Comparison of ENCODE assay signal across 19 cellular contexts in the genomic region with DNA sequence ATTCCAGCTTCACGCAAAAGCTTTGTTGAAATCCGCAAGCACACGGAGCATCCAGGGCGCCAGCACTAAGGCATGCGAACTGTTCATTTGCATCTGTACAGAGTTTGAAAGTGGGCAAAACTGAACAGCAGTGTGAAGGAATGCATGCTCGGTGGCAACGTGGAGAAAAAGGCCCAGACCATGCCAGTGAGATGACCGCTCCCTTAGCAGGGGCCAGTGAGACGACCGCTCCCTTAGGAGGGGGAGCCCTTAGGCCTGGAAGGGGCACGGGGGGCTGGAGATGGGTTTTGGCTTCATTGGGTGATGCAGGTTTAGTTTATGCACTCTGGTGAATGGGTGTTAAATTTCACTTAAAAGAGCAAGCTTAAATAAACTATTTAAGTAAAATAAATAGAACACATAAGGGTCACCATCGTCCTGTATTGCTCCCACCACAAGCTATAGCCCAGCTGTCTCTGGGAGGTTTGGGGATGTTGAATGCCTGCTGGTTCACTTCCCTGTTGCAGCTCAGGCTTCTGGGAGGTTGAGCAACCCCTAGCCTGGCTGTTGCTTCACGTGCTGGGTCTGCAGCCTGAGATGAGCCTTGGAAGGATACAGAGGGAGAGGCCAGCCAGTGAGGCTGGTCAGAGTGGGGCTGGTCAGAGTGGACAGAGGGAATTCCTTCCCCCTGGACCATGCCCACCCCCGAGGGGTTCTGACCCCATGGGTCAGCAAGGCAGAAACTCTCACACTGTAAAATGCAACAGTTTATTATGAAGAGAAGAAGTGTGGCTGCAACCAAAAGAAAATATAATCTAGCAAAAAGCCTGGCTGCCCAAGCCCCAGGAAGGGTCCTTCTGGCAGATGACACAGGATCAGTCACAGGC. TPM values are rescaled to one million over a fixed set of nuclear protein-coding genes. Genes with fewer than 3 reads are reported as not detected.
DNase-seq lines count a peak whose midpoint lies in the region; ATAC-seq and TF ChIP-seq lines count a peak whose summit lies in the region.
"Had no signal": no experiment of that assay in that cellular context is flagged by ENCODE, and none has a peak within 500 bp of the region (broad histone marks: within the 10 kb centered on the region; RNA-seq: fewer than 3 reads in every experiment).

No MANE protein-coding gene starts in this region.

- peak overlapping the region; percentile 22 for H3K27ac Mint-ChIP-seq in nephron progenitor cell
- no peak overlapping the region for H3K27ac Mint-ChIP-seq in activated CD4-positive, alpha-beta memory T cell treated with anti-CD3 and anti-CD28 coated beads, Interleukin-2, amount 10 ng/mL, durations not matched to agents 7 days and 5 days
- H3K27ac Mint-ChIP-seq: nephron had no signal

- no peak overlapping the region for H3K4me3 Mint-ChIP-seq in nephron progenitor cell
- no peak overlapping the region for H3K4me3 Mint-ChIP-seq in activated CD4-positive, alpha-beta memory T cell treated with anti-CD3 and anti-CD28 coated beads, Interleukin-2, amount 10 ng/mL, durations not matched to agents 7 days and 5 days
- H3K4me3 Mint-ChIP-seq: nephron had no signal

- peaks cover 9% of the 10 kb centered on the region for H3K4me1 Mint-ChIP-seq in nephron progenitor cell
- no peaks in the 10 kb centered on the region for H3K4me1 Mint-ChIP-seq in activated CD4-positive, alpha-beta memory T cell treated with anti-CD3 and anti-CD28 coated beads, Interleukin-2, amount 10 ng/mL, durations not matched to agents 7 days and 5 days
- H3K4me1 Mint-ChIP-seq: nephron had no signal

- peaks cover 9% of the 10 kb centered on the region for H3K36me3 Mint-ChIP-seq in nephron progenitor cell (ENCODE audit: low read depth)
- H3K36me3 Mint-ChIP-seq in activated CD4-positive, alpha-beta memory T cell treated with anti-CD3 and anti-CD28 coated beads, Interleukin-2, amount 10 ng/mL, durations not matched to agents 7 days and 5 days (ENCODE audit: low read depth): no peaks in the 10 kb centered on the region

- peaks cover 3% of the 10 kb centered on the region for H3K27me3 Mint-ChIP-seq in nephron progenitor cell (ENCODE audit: low read depth, poor library complexity)
- H3K27me3 Mint-ChIP-seq in activated CD4-positive, alpha-beta memory T cell treated with anti-CD3 and anti-CD28 coated beads, Interleukin-2, amount 10 ng/mL, durations not matched to agents 7 days and 5 days: no peaks in the 10 kb centered on the region

- H3K27me3 ChIP-seq in heart left ventricle: peaks cover 0 to 6% (median 0%) of the 10 kb centered on the region in 9 donors

- 83 to 86% (median 83%) methylated on average over 14 of the region's 14 CpGs for WGBS in heart left ventricle, 4 donors

- peak in 3 of 4 donors; percentile 50 to 85 (median 62) for ATAC-seq in heart left ventricle
- no peak for ATAC-seq in HG03442 (IDR thresholded peaks at IDR 0.05; ENCODE audit: unreplicated experiment)
- no peak for ATAC-seq in GM18861 (IDR thresholded peaks at IDR 0.05; ENCODE audit: unreplicated experiment)

- peak overlapping the region in 1 of 12 donors; percentile 56 for H3K27ac ChIP-seq in heart left ventricle
- H3K27ac ChIP-seq: VCaP had no signal

- DNase-seq in AG20443 (ENCODE audit: low spot score) (peak; percentile 13), NOMO-1 treated with DMSO at 0.1 percent for 48 hours (lab: John Stamatoyannopoulos, UW; ENCODE audit: unreplicated experiment) (peak; percentile 86), heart left ventricle (peak in 3 of 5 donors; percentile 42 to 64 (median 62)), nephron progenitor cell (no peak), activated gamma-delta T cell treated with Interleukin-2 at 50 U/mL for 16 hours (no peak)
- DNase-seq in activated CD4-positive, alpha-beta memory T cell treated with anti-CD3 and anti-CD28 coated beads, Interleukin-2, amount 10 ng/mL, durations not matched to agents 7 days and 5 days: no peak
- DNase-seq: activated naive CD4-positive, alpha-beta T cell treated with anti-CD3 and anti-CD28 coated beads, Interleukin-2, amount 50 U/mL, for 16 hours; Caco-2; glutamatergic neuron; GOT3; kidney glomerular epithelial cell had no signal

- POLR2A ChIA-PET in activated CD4-positive, alpha-beta memory T cell treated with anti-CD3 and anti-CD28 coated beads, Interleukin-2, amount 10 ng/mL, durations not matched to agents 7 days and 5 days (lab: Charles Lee): no interaction called here

- H3K36me3 ChIP-seq in heart left ventricle: no peaks in the 10 kb centered on the region

- peaks cover 21% of the 10 kb centered on the region for H3K9me3 Mint-ChIP-seq in nephron progenitor cell
- H3K9me3 Mint-ChIP-seq in activated CD4-positive, alpha-beta memory T cell treated with anti-CD3 and anti-CD28 coated beads, Interleukin-2, amount 10 ng/mL, durations not matched to agents 7 days and 5 days: peaks cover 2% of the 10 kb centered on the region

- CTCF ChIA-PET in activated CD4-positive, alpha-beta memory T cell treated with anti-CD3 and anti-CD28 coated beads, Interleukin-2, amount 10 ng/mL, durations not matched to agents 7 days and 5 days (lab: Charles Lee): no interaction called here

- intact Hi-C loops in heart left ventricle (cut with DNase I): no loop called here

- TF ChIP-seq POLR2A in heart left ventricle (IDR thresholded peaks at IDR 0.05): no peak

- H3K4me3 ChIP-seq in heart left ventricle: no peak overlapping the region
- H3K4me3 ChIP-seq: skin epidermis had no signal

- H3K9me3 ChIP-seq in heart left ventricle: peaks cover 0 to 19% (median 6%) of the 10 kb centered on the region in 12 donors
- H3K9me3 ChIP-seq: Caco-2 had no signal

- peaks cover 0 to 41% (median 0%) of the 10 kb centered on the region in 12 donors for H3K4me1 ChIP-seq in heart left ventricle
- H3K4me1 ChIP-seq: Caco-2 had no signal

- TF ChIP-seq CTCF in heart left ventricle (IDR thresholded peaks at IDR 0.05) (no peak), nephron progenitor cell (IDR thresholded peaks at IDR 0.05) (no peak)

RNA-seq across cellular contexts. Expression of gene FCN1, which starts 4.6 kb away (rescaled TPM):
- total RNA-seq in heart left ventricle: 10 to 100 TPM in 2 of 9 donors, 1 to 10 TPM in 6, under 1 TPM in 1; 0.81 to 87.5 (median 1.6) TPM
- polyA plus RNA-seq in heart left ventricle: 1 to 10 TPM in 1 of 2 donors, under 1 TPM in 1; 0.95 to 3.2 TPM
- not detected for total RNA-seq in activated CD4-positive, alpha-beta memory T cell treated with anti-CD3 and anti-CD28 coated beads, Interleukin-2, amount 10 ng/mL, durations not matched to agents 7 days and 5 days
- total RNA-seq: A673, Caco-2, LHCN-M2, SK-MEL-5 had no signal

RNA-seq across cellular contexts. Expression of gene FCN2, which starts 41.7 kb away (rescaled TPM):
- under 1 TPM in 3 of 9 donors, not detected in 6; 0.26 to 0.67 (median 0.41) TPM for total RNA-seq in heart left ventricle
- polyA plus RNA-seq in heart left ventricle: under 1 TPM; 0.19 to 0.22 TPM
- not detected for total RNA-seq in activated CD4-positive, alpha-beta memory T cell treated with anti-CD3 and anti-CD28 coated beads, Interleukin-2, amount 10 ng/mL, durations not matched to agents 7 days and 5 days
- total RNA-seq: A673, Caco-2, LHCN-M2, SK-MEL-5 had no signal

Comparison
In these comparisons a context has a peak if more than half of its experiments do, and no peak if none do; other contexts are left out.
1. DNase-seq: peak in AG20443 (single experiment), NOMO-1 treated with DMSO at 0.1 percent for 48 hours (single experiment) and heart left ventricle (3 of 5); none in nephron progenitor cell (single experiment), activated gamma-delta T cell treated with Interleukin-2 at 50 U/mL for 16 hours (single experiment) and activated CD4-positive, alpha-beta memory T cell treated with anti-CD3 and anti-CD28 coated beads, Interleukin-2, amount 10 ng/mL, durations not matched to agents 7 days and 5 days (single experiment).
2. ATAC-seq: peak in heart left ventricle (3 of 4); none in HG03442 (single experiment) and GM18861 (single experiment).